In the genomic region with DNA sequence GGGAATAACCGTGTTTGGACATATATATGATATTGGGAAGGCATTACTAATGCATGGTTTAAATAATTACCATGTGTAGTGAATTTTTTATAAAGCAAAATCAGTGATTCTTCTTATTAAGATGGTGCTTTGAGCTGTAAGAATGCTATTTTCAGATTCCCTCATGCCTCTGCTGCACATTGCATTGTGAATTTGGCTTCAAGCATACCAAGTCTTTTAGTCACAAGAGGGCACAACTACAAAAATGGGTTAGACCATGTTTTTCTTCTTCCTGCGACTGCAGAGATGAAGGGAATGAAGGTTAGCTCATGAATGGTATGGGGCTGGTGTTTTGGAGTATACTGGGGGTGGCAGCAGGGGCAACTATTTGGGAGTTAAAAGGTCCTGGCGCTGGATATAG, we compare ENCODE assay signal across 2 cellular contexts.
TF ChIP-seq lines count a peak whose summit lies in the region.

No MANE protein-coding gene starts in this region.

TF ChIP-seq in SK-N-SH treated with all-trans-retinoic acid at 6 μM for 48 hours, 23 proteins besides CTCF, POLR2A, EP300 and RAD21:
- TF ChIP-seq, protein P1, sequence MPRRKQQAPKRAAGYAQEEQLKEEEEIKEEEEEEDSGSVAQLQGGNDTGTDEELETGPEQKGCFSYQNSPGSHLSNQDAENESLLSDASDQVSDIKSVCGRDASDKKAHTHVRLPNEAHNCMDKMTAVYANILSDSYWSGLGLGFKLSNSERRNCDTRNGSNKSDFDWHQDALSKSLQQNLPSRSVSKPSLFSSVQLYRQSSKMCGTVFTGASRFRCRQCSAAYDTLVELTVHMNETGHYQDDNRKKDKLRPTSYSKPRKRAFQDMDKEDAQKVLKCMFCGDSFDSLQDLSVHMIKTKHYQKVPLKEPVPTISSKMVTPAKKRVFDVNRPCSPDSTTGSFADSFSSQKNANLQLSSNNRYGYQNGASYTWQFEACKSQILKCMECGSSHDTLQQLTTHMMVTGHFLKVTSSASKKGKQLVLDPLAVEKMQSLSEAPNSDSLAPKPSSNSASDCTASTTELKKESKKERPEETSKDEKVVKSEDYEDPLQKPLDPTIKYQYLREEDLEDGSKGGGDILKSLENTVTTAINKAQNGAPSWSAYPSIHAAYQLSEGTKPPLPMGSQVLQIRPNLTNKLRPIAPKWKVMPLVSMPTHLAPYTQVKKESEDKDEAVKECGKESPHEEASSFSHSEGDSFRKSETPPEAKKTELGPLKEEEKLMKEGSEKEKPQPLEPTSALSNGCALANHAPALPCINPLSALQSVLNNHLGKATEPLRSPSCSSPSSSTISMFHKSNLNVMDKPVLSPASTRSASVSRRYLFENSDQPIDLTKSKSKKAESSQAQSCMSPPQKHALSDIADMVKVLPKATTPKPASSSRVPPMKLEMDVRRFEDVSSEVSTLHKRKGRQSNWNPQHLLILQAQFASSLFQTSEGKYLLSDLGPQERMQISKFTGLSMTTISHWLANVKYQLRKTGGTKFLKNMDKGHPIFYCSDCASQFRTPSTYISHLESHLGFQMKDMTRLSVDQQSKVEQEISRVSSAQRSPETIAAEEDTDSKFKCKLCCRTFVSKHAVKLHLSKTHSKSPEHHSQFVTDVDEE (CRISPR knock-in tag; IDR thresholded peaks at IDR 0.05) = no peak
- TF ChIP-seq CSDC2 (CRISPR knock-in tag; IDR thresholded peaks at IDR 0.05) (no peak), SNAI2 (CRISPR knock-in tag; IDR thresholded peaks at IDR 0.05) (no peak), PPARA (CRISPR knock-in tag; IDR thresholded peaks at IDR 0.05; ENCODE audit: borderline replicate concordance) (no peak), ZC3H10 (CRISPR knock-in tag; IDR thresholded peaks at IDR 0.05) (no peak), OSR1 (CRISPR knock-in tag; IDR thresholded peaks at IDR 0.05) (no peak), ISL1 (CRISPR knock-in tag; IDR thresholded peaks at IDR 0.05) (no peak)
- TF ChIP-seq, protein P2, sequence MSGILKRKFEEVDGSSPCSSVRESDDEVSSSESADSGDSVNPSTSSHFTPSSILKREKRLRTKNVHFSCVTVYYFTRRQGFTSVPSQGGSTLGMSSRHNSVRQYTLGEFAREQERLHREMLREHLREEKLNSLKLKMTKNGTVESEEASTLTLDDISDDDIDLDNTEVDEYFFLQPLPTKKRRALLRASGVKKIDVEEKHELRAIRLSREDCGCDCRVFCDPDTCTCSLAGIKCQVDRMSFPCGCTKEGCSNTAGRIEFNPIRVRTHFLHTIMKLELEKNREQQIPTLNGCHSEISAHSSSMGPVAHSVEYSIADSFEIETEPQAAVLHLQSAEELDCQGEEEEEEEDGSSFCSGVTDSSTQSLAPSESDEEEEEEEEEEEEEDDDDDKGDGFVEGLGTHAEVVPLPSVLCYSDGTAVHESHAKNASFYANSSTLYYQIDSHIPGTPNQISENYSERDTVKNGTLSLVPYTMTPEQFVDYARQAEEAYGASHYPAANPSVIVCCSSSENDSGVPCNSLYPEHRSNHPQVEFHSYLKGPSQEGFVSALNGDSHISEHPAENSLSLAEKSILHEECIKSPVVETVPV (CRISPR knock-in tag; IDR thresholded peaks at IDR 0.05) = no peak

TF ChIP-seq in SK-N-SH, 30 proteins besides CTCF, POLR2A, EP300 and RAD21 (continued from another document):
- TF ChIP-seq, protein P3, sequence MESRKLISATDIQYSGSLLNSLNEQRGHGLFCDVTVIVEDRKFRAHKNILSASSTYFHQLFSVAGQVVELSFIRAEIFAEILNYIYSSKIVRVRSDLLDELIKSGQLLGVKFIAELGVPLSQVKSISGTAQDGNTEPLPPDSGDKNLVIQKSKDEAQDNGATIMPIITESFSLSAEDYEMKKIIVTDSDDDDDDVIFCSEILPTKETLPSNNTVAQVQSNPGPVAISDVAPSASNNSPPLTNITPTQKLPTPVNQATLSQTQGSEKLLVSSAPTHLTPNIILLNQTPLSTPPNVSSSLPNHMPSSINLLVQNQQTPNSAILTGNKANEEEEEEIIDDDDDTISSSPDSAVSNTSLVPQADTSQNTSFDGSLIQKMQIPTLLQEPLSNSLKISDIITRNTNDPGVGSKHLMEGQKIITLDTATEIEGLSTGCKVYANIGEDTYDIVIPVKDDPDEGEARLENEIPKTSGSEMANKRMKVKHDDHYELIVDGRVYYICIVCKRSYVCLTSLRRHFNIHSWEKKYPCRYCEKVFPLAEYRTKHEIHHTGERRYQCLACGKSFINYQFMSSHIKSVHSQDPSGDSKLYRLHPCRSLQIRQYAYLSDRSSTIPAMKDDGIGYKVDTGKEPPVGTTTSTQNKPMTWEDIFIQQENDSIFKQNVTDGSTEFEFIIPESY (IDR thresholded peaks at IDR 0.05; ENCODE audit: borderline replicate concordance, low read depth) = no peak
- no peak for TF ChIP-seq MXI1 (IDR thresholded peaks at IDR 0.05; ENCODE audit: low read depth, low read length)
- TF ChIP-seq FOSL2 (IDR thresholded peaks at IDR 0.05; ENCODE audit: borderline replicate concordance, low read depth) = no peak
- TF ChIP-seq FOXJ3 (CRISPR knock-in tag; IDR thresholded peaks at IDR 0.05) = no peak
- TF ChIP-seq JUND (IDR thresholded peaks at IDR 0.05) = no peak
- TF ChIP-seq POLR2AphosphoS5 (IDR thresholded peaks at IDR 0.05; ENCODE audit: low read depth, low read length) = no peak
- TF ChIP-seq TAF1 (IDR thresholded peaks at IDR 0.05; ENCODE audit: borderline replicate concordance, low read depth, low read length) = no peak
TF ChIP-seq in SK-N-SH: peak in this region for 0.
